In genomic region chr6:137102050-137102848, GRCh38 we compare ENCODE assay signal across 14 cellular contexts. TPM values are rescaled to one million over a fixed set of nuclear protein-coding genes. Genes with fewer than 3 reads are reported as not detected.
DNase-seq lines count a peak whose midpoint lies in the region; ATAC-seq, FAIRE-seq and TF ChIP-seq lines count a peak whose summit lies in the region.
"Had no signal": no experiment of that assay in that cellular context is flagged by ENCODE, and none has a peak within 500 bp of the region (broad histone marks: within the 10 kb centered on the region; RNA-seq: fewer than 3 reads in every experiment).

No MANE protein-coding gene starts in this region.

- no peak for DNase-seq in GM12891 (ENCODE audit: insufficient read length, low spot score)
- DNase-seq in epithelial cell of esophagus (ENCODE audit: low read depth) = peak; percentile 78
- DNase-seq in NCI-H526 treated with DMSO at 0.1 percent for 48 hours (lab: John Stamatoyannopoulos, UW) = no peak
- DNase-seq in T-helper 2 cell = no peak
- DNase-seq in NCI-H510A (lab: John Stamatoyannopoulos, UW) = no peak
- DNase-seq: Caco-2; NCI-H1694; RPMI8226; stimulated activated CD4-positive, alpha-beta T cell treated with anti-CD3 and anti-CD28 coated beads, Interleukin-2, amount 100 ng/mL, for 48 hours had no signal

- no peak for FAIRE-seq in GM12891 (lab: Jason Lieb, UNC)

- no peak overlapping the region for H3K4me3 ChIP-seq in epithelial cell of esophagus (ENCODE audit: low read length)
- H3K4me3 ChIP-seq: ascending aorta, tibial nerve had no signal

- ATAC-seq in GM21381 (IDR thresholded peaks at IDR 0.05; ENCODE audit: unreplicated experiment) = peak; percentile 33
- peak; percentile 33 for ATAC-seq in HG03196 (IDR thresholded peaks at IDR 0.05; ENCODE audit: unreplicated experiment)
- no peak for ATAC-seq in GM19467 (IDR thresholded peaks at IDR 0.05; ENCODE audit: unreplicated experiment)

- TF ChIP-seq POLR2A in GM12891 (IDR thresholded peaks at IDR 0.05; ENCODE audit: low read depth, low read length) = no peak

- no peak for TF ChIP-seq CTCF in epithelial cell of esophagus (IDR thresholded peaks at IDR 0.05; ENCODE audit: insufficient read depth, low read depth, low read length, missing control alignments)

TF ChIP-seq in GM12891, 5 proteins besides CTCF, POLR2A, EP300 and RAD21:
- TF ChIP-seq SPI1 (IDR thresholded peaks at IDR 0.05; ENCODE audit: low read depth, low read length) (peak; percentile 66), TAF1 (IDR thresholded peaks at IDR 0.05; ENCODE audit: low read depth, low read length) (no peak), POU2F2 (IDR thresholded peaks at IDR 0.05; ENCODE audit: low read depth, low read length) (peak; percentile 89), PAX5 (IDR thresholded peaks at IDR 0.05; ENCODE audit: insufficient read depth, low read length, severe bottlenecking) (no peak), POLR2AphosphoS5 (IDR thresholded peaks at IDR 0.05; ENCODE audit: low read depth, low read length) (no peak)

RNA-seq across cellular contexts. Expression of gene IL20RA, which starts 57.5 kb away (rescaled TPM):
- polyA plus RNA-seq in GM12891 (2012; ENCODE audit: low read depth, missing spikeins) = 0.03 TPM
